11 cellular contexts compared by ENCODE assay signal in the genomic region with DNA sequence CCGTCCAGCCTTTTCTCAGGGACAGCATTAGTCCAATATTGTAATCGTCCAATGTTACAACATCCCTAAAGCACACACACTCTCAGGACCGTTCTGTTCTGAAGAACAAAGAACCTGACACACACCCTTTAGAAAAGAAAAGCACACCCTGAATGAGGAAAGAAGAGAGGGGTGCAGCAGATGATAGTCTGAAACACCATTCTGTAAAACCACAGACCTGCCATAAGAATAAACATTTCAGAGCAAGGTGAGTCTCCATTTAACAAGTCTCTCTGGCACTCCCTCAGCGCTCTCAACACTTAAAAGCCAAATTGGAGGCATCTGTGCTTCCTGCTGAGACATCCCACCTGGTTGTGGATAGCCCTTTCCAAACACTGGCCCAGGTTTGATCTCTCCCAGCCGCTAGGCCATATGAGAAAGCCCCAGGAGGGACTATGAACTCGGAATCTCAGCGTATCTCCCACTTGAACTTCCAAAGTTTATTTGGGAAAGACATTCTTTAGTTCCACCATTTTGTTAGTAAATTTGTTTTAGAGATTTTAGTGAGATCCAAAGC. TPM values are rescaled to one million over a fixed set of nuclear protein-coding genes. Genes with fewer than 3 reads are reported as not detected.
A peak's percentile ranks its signal among the peaks of the same experiment; 100 is the strongest.
DNase-seq lines count a peak whose midpoint lies in the region; ATAC-seq lines count a peak whose summit lies in the region.
"Had no signal": no experiment of that assay in that cellular context is flagged by ENCODE, and none has a peak within 500 bp of the region (broad histone marks: within the 10 kb centered on the region; RNA-seq: fewer than 3 reads in every experiment).

No MANE protein-coding gene starts in this region.

- POLR2A ChIA-PET in activated CD4-positive, alpha-beta T cell treated with anti-CD3 and anti-CD28 coated beads, Interleukin-2, amount 10 ng/mL, durations not matched to agents 7 days and 5 days (lab: Charles Lee) = no interaction called here

- intact Hi-C loops in dendritic cell treated with granulocyte-macrophage colony-stimulating factor and Interleukin-4, amounts not matched to agents 40 ng/mL and 50 ng/mL, for 4 days (cut with micrococcal nuclease) = loop anchor here (10.0 kb wide), 1 partner anchor 256 kb away; no protein-coding TSS in a partner anchor

- H3K36me3 Mint-ChIP-seq in activated CD4-positive, alpha-beta T cell treated with anti-CD3 and anti-CD28 coated beads, Interleukin-2, amount 10 ng/mL, durations not matched to agents 7 days and 5 days (ENCODE audit: low read depth) = peaks cover 1% of the 10 kb centered on the region
- no peaks in the 10 kb centered on the region for H3K36me3 Mint-ChIP-seq in dendritic cell treated with granulocyte-macrophage colony-stimulating factor and Interleukin-4, amounts not matched to agents 40 ng/mL and 50 ng/mL, for 4 days (ENCODE audit: low read depth)

- peaks cover 1% of the 10 kb centered on the region for H3K27me3 Mint-ChIP-seq in activated CD4-positive, alpha-beta T cell treated with anti-CD3 and anti-CD28 coated beads, Interleukin-2, amount 10 ng/mL, durations not matched to agents 7 days and 5 days
- H3K27me3 Mint-ChIP-seq in dendritic cell treated with granulocyte-macrophage colony-stimulating factor and Interleukin-4, amounts not matched to agents 40 ng/mL and 50 ng/mL, for 4 days = peaks cover 27% of the 10 kb centered on the region
- no peaks in the 10 kb centered on the region for H3K27me3 Mint-ChIP-seq in stimulated activated naive CD8-positive, alpha-beta T cell treated with anti-CD3 and anti-CD28 coated beads, Interleukin-15, amount 100 ng/mL, for 72 hours

- H3K4me3 Mint-ChIP-seq in activated CD4-positive, alpha-beta T cell treated with anti-CD3 and anti-CD28 coated beads, Interleukin-2, amount 10 ng/mL, durations not matched to agents 7 days and 5 days = peak overlapping the region; percentile 9
- no peak overlapping the region for H3K4me3 Mint-ChIP-seq in dendritic cell treated with granulocyte-macrophage colony-stimulating factor and Interleukin-4, amounts not matched to agents 40 ng/mL and 50 ng/mL, for 4 days
- H3K4me3 Mint-ChIP-seq in stimulated activated naive CD8-positive, alpha-beta T cell treated with anti-CD3 and anti-CD28 coated beads, Interleukin-15, amount 100 ng/mL, for 72 hours = peak overlapping the region; percentile 63 to 71

- no peak for ATAC-seq in stimulated activated naive CD8-positive, alpha-beta T cell treated with anti-CD3 and anti-CD28 coated beads, Interleukin-15, amount 100 ng/mL, for 72 hours
- ATAC-seq in GM19395 (IDR thresholded peaks at IDR 0.05; ENCODE audit: unreplicated experiment) = no peak

- no peaks in the 10 kb centered on the region for H3K9me3 Mint-ChIP-seq in activated CD4-positive, alpha-beta T cell treated with anti-CD3 and anti-CD28 coated beads, Interleukin-2, amount 10 ng/mL, durations not matched to agents 7 days and 5 days
- no peaks in the 10 kb centered on the region for H3K9me3 Mint-ChIP-seq in dendritic cell treated with granulocyte-macrophage colony-stimulating factor and Interleukin-4, amounts not matched to agents 40 ng/mL and 50 ng/mL, for 4 days
- no peaks in the 10 kb centered on the region for H3K9me3 Mint-ChIP-seq in stimulated activated naive CD8-positive, alpha-beta T cell treated with anti-CD3 and anti-CD28 coated beads, Interleukin-15, amount 100 ng/mL, for 72 hours

- CTCF ChIA-PET in activated CD4-positive, alpha-beta T cell treated with anti-CD3 and anti-CD28 coated beads, Interleukin-2, amount 10 ng/mL, durations not matched to agents 7 days and 5 days (lab: Charles Lee) = interaction anchor here (1.0 to 1.5 kb wide), 3 partner anchors 13 to 16 kb away, joined by 3 read pairs; no protein-coding TSS in a partner anchor

- H3K27ac Mint-ChIP-seq in activated CD4-positive, alpha-beta T cell treated with anti-CD3 and anti-CD28 coated beads, Interleukin-2, amount 10 ng/mL, durations not matched to agents 7 days and 5 days = peak overlapping the region; percentile 81
- H3K27ac Mint-ChIP-seq in dendritic cell treated with granulocyte-macrophage colony-stimulating factor and Interleukin-4, amounts not matched to agents 40 ng/mL and 50 ng/mL, for 4 days = peak overlapping the region; percentile 52
- H3K27ac Mint-ChIP-seq in stimulated activated naive CD8-positive, alpha-beta T cell treated with anti-CD3 and anti-CD28 coated beads, Interleukin-15, amount 100 ng/mL, for 72 hours = peak overlapping the region; percentile 93 to 98

- DNase-seq in activated CD4-positive, alpha-beta T cell treated with anti-CD3 and anti-CD28 coated beads, Interleukin-2, amount 10 ng/mL, durations not matched to agents 7 days and 5 days = no peak
- DNase-seq in activated CD4-positive, alpha-beta T cell treated with anti-CD3 and anti-CD28 coated beads, Interleukin-2, amount 50 U/mL, for 48 hours = no peak
- DNase-seq in NCI-H69 (lab: John Stamatoyannopoulos, UW) (peak; percentile 89), SIG-M5 (lab: John Stamatoyannopoulos, UW) (no peak), NCI-H510A treated with DMSO at 0.1 percent for 48 hours (lab: John Stamatoyannopoulos, UW) (no peak)
- peak in 1 of 2 donors; percentile 30 for DNase-seq in stimulated activated naive CD8-positive, alpha-beta T cell treated with anti-CD3 and anti-CD28 coated beads, Interleukin-15, amount 100 ng/mL, for 72 hours
- DNase-seq: activated gamma-delta T cell, EL, Right ventricle myocardium superior had no signal

- H3K4me1 Mint-ChIP-seq in activated CD4-positive, alpha-beta T cell treated with anti-CD3 and anti-CD28 coated beads, Interleukin-2, amount 10 ng/mL, durations not matched to agents 7 days and 5 days = peaks cover 77% of the 10 kb centered on the region
- H3K4me1 Mint-ChIP-seq in dendritic cell treated with granulocyte-macrophage colony-stimulating factor and Interleukin-4, amounts not matched to agents 40 ng/mL and 50 ng/mL, for 4 days (ENCODE audit: low read depth) = peaks cover 59% of the 10 kb centered on the region
- peaks cover 82% of the 10 kb centered on the region for H3K4me1 Mint-ChIP-seq in stimulated activated naive CD8-positive, alpha-beta T cell treated with anti-CD3 and anti-CD28 coated beads, Interleukin-15, amount 100 ng/mL, for 72 hours

RNA-seq across cellular contexts. Expression of gene ETS1, which starts 36.3 kb away (rescaled TPM):
- 100 to 1,000 TPM; 580 to 648 TPM for total RNA-seq in activated CD4-positive, alpha-beta T cell treated with anti-CD3 and anti-CD28 coated beads, Interleukin-2, amount 10 ng/mL, durations not matched to agents 7 days and 5 days
